Comparison of ENCODE assay signal across 2 cellular contexts in the genomic region with DNA sequence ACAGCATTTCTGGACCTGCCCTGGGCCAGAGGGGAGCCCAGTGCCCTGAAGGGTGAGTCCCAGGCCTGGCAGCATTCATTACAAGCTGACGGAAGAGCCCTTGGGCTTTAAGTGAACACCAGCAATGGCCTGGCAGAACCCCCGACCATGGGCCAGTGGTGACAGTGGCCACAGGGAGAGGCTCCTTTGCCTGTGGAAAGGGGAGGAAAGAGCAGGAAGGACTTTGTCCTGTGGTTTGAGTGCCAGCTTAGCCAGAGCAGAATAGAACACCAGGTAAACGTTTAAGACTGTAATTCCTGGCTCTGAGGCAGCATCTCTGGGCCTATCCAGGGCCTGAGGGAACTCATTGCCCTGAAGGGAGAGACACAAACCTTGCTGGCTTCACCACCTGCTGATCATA.
A peak's percentile ranks its signal among the peaks of the same experiment; 100 is the strongest.
TF ChIP-seq lines count a peak whose summit lies in the region.

No MANE protein-coding gene starts in this region.

TF ChIP-seq in HCT116, 20 proteins besides CTCF, POLR2A, EP300 and RAD21:
- no peak for TF ChIP-seq FOSL1 (IDR thresholded peaks at IDR 0.05; ENCODE audit: low read depth)
- 0 out of 2 replicates have a peak, but pooled peaks have one; percentile 14 for TF ChIP-seq ZFX (IDR thresholded peaks at IDR 0.05)
TF ChIP-seq in HCT116: peak in this region for 1.

TF ChIP-seq in HepG2, 621 proteins besides CTCF, POLR2A, EP300 and RAD21:
- TF ChIP-seq ZNF670 (CRISPR knock-in tag; IDR thresholded peaks at IDR 0.05; ENCODE audit: borderline replicate concordance) (no peak), THAP11 (CRISPR knock-in tag; IDR thresholded peaks at IDR 0.05) (no peak), ATF7-NPFF (CRISPR knock-in tag; IDR thresholded peaks at IDR 0.05; ENCODE audit: low read depth) (no peak), SMAD3 (CRISPR knock-in tag; IDR thresholded peaks at IDR 0.05) (no peak), ZBTB20 (CRISPR knock-in tag; IDR thresholded peaks at IDR 0.05; ENCODE audit: borderline replicate concordance, low read depth) (no peak), MED13 (CRISPR knock-in tag; IDR thresholded peaks at IDR 0.05) (no peak), ZNF317 (CRISPR knock-in tag; IDR thresholded peaks at IDR 0.05) (no peak), CHD2 (IDR thresholded peaks at IDR 0.05; ENCODE audit: low read depth, low read length) (no peak), ZNF567 (CRISPR knock-in tag; IDR thresholded peaks at IDR 0.05; ENCODE audit: borderline replicate concordance) (no peak), ZNF337 (CRISPR knock-in tag; IDR thresholded peaks at IDR 0.05; ENCODE audit: borderline replicate concordance, low read depth) (no peak), GATA4 (IDR thresholded peaks at IDR 0.05; ENCODE audit: borderline replicate concordance, low read depth) (no peak)
